In genomic region chr20:4788314-4788713, GRCh38 we compare ENCODE assay signal across 25 cellular contexts. TPM values are rescaled to one million over a fixed set of nuclear protein-coding genes. Genes with fewer than 3 reads are reported as not detected.
DNase-seq lines count a peak whose midpoint lies in the region; ATAC-seq and TF ChIP-seq lines count a peak whose summit lies in the region.
"Had no signal": no experiment of that assay in that cellular context is flagged by ENCODE, and none has a peak within 500 bp of the region (broad histone marks: within the 10 kb centered on the region; RNA-seq: fewer than 3 reads in every experiment).

No MANE protein-coding gene starts in this region.

- no peaks in the 10 kb centered on the region for H3K36me3 ChIP-seq in mucosa of descending colon (ENCODE audit: low read depth)
- H3K36me3 ChIP-seq: BE2C, gastrocnemius medialis, ovary had no signal

- no peaks in the 10 kb centered on the region for H3K9me3 Mint-ChIP-seq in T-helper 2 cell treated with Interferon-gamma antibody and Interleukin-4, amounts not matched to agents 5 μg/mL and 100 μg/mL, for 36 hours

- peak; percentile 56 to 63 for ATAC-seq in activated CD4-positive, CD25-positive, alpha-beta regulatory T cell treated with anti-CD3 and anti-CD28 coated beads, Interleukin-2, amount 50 U/mL, for 24 hours
- ATAC-seq in mucosa of descending colon (peak; percentile 58), HG03432 (IDR thresholded peaks at IDR 0.05; ENCODE audit: unreplicated experiment) (no peak)
- ATAC-seq: body of pancreas, gastrocnemius medialis, HCT116 had no signal

- no peak for DNase-seq in activated CD4-positive, CD25-positive, alpha-beta regulatory T cell treated with anti-CD3 and anti-CD28 coated beads, Interleukin-2, amount 50 U/mL, for 72 hours
- peak; percentile 5 for DNase-seq in DMS53 treated with DMSO at 0.1 percent for 48 hours (lab: John Stamatoyannopoulos, UW; ENCODE audit: unreplicated experiment)
- DNase-seq in T-helper 2 cell treated with Interferon-gamma antibody and Interleukin-4, amounts not matched to agents 5 μg/mL and 100 μg/mL, for 36 hours (ENCODE audit: low spot score): peak; percentile 27
- no peak for DNase-seq in mucosa of descending colon
- no peak for DNase-seq in SKM-1 (lab: John Stamatoyannopoulos, UW; ENCODE audit: unreplicated experiment)
- no peak for DNase-seq in RPMI8226
- DNase-seq: activated CD4-positive, alpha-beta T cell treated with anti-CD3 and anti-CD28 coated beads for 4 hours; BE2C; body of pancreas; Calu3; effector memory CD4-positive, alpha-beta T cell; EL; gastrocnemius medialis; IMR-90; NCI-H1694 treated with DMSO at 0.1 percent for 48 hours; NCI-H226; ovary; right lobe of liver; stimulated activated CD8-positive, alpha-beta memory T cell treated with anti-CD3 and anti-CD28 coated beads, Interleukin-4, amount 100 ng/mL, for 48 hours; T-helper 9 cell had no signal

- no peaks in the 10 kb centered on the region for H3K4me1 ChIP-seq in mucosa of descending colon (ENCODE audit: low read depth)
- H3K4me1 ChIP-seq: BE2C, body of pancreas, esophagus muscularis mucosa, gastrocnemius medialis, right lobe of liver had no signal

- peaks cover 13% of the 10 kb centered on the region for H3K4me1 Mint-ChIP-seq in T-helper 2 cell treated with Interferon-gamma antibody and Interleukin-4, amounts not matched to agents 5 μg/mL and 100 μg/mL, for 36 hours (ENCODE audit: low read depth)

- H3K27me3 Mint-ChIP-seq in T-helper 2 cell treated with Interferon-gamma antibody and Interleukin-4, amounts not matched to agents 5 μg/mL and 100 μg/mL, for 36 hours (ENCODE audit: low read depth): no peaks in the 10 kb centered on the region

- peak overlapping the region; percentile 76 for H3K27ac Mint-ChIP-seq in T-helper 2 cell treated with Interferon-gamma antibody and Interleukin-4, amounts not matched to agents 5 μg/mL and 100 μg/mL, for 36 hours

- TF ChIP-seq CTCF in mucosa of descending colon (IDR thresholded peaks at IDR 0.05): no peak

- H3K36me3 Mint-ChIP-seq in T-helper 2 cell treated with Interferon-gamma antibody and Interleukin-4, amounts not matched to agents 5 μg/mL and 100 μg/mL, for 36 hours (ENCODE audit: low read depth): peaks cover 80% of the 10 kb centered on the region

- no peaks in the 10 kb centered on the region for H3K9me3 ChIP-seq in mucosa of descending colon
- H3K9me3 ChIP-seq: BE2C, body of pancreas, esophagus muscularis mucosa, gastrocnemius medialis, ovary, right lobe of liver had no signal

- intact Hi-C loops in mucosa of descending colon (cut with DNase I, micrococcal nuclease): no loop called here

- H3K4me3 ChIP-seq in mucosa of descending colon: no peak overlapping the region
- H3K4me3 ChIP-seq: body of pancreas, esophagus muscularis mucosa, gastrocnemius medialis, ovary, right lobe of liver had no signal

- peak overlapping the region; percentile 56 for H3K4me3 Mint-ChIP-seq in T-helper 2 cell treated with Interferon-gamma antibody and Interleukin-4, amounts not matched to agents 5 μg/mL and 100 μg/mL, for 36 hours

RNA-seq across cellular contexts. Expression of gene RASSF2, which starts 35.1 kb away (rescaled TPM):
- 10 to 100 TPM in 1 of 3 donors, 1 to 10 TPM in 2; 2.6 to 10.2 (median 9.0) TPM for total RNA-seq in mucosa of descending colon
- total RNA-seq: MCF 10A had no signal

Comparison
In these comparisons a context has a peak if more than half of its experiments do, and no peak if none do; other contexts are left out.
1. DNase-seq: peak in DMS53 treated with DMSO at 0.1 percent for 48 hours (single experiment) and T-helper 2 cell treated with Interferon-gamma antibody and Interleukin-4, amounts not matched to agents 5 μg/mL and 100 μg/mL, for 36 hours (single experiment); none in activated CD4-positive, CD25-positive, alpha-beta regulatory T cell treated with anti-CD3 and anti-CD28 coated beads, Interleukin-2, amount 50 U/mL, for 72 hours (single experiment), mucosa of descending colon (0 of 3), SKM-1 (single experiment) and RPMI8226 (single experiment).